Comparison of ENCODE assay signal across 8 cellular contexts in genomic region chr2:87594593-87594992, GRCh38.
DNase-seq lines count a peak whose midpoint lies in the region; ATAC-seq and TF ChIP-seq lines count a peak whose summit lies in the region.
"Not testable (repeated sequence)": the region's sequence is repeated elsewhere in the genome, so short reads cannot be mapped to it uniquely, and the experiment has no call there.

No MANE protein-coding gene starts in this region.

- H3K4me1 ChIP-seq in BE2C; aorta (ENCODE audit: control insufficient read depth in 1 of 2, insufficient read depth in 2 of 2, low read length in 2 of 2): not testable (repeated sequence)

- H3K27me3 ChIP-seq in BE2C; aorta (ENCODE audit: control insufficient read depth in 1 of 2, insufficient read depth in 2 of 2, low read length in 1 of 2): not testable (repeated sequence)

- TF ChIP-seq CTCF in BE2C (IDR thresholded peaks at IDR 0.05; ENCODE audit: low read depth, low read length) = not testable (repeated sequence)

- in situ Hi-C loops in KBM-7 (cut with MboI; ENCODE audit: low pct_unique_long_range_greater_than_20kb, low sequenced_read_pairs) = not testable (repeated sequence)

- peak overlapping the region in 1 of 2 donors; percentile 94 for H3K27ac ChIP-seq in aorta (ENCODE audit: low read depth in 1 of 2, low read length in 2 of 2)

- 7 to 11% methylated on average over 7 of the region's 7 CpGs for WGBS in aorta, 2 donors

- DNase-seq in BE2C (peak; percentile 13), KBM-7 (peak; percentile 14), dermis blood vessel endothelial cell (peak; percentile 7), medulla oblongata (ENCODE audit: extremely low spot score) (peak; percentile 1), aorta (peak in 1 of 2 donors; percentile 44)
- not testable (repeated sequence) for DNase-seq in left cardiac atrium; sciatic nerve (ENCODE audit: low spot score)

- ATAC-seq in SK-N-SH treated with all-trans-retinoic acid at 6 μM for 48 hours = peak; percentile 61
- peak; percentile 52 to 72 for ATAC-seq in left cardiac atrium
- ATAC-seq in sciatic nerve = peak; percentile 41
- ATAC-seq in aorta (ENCODE audit: low FRiP score) = peak; percentile 75

- H3K9me3 ChIP-seq in BE2C; aorta (ENCODE audit: control insufficient read depth, low read length): not testable (repeated sequence)

- intact Hi-C loops in left cardiac atrium (cut with DNase I); sciatic nerve (cut with DNase I); aorta (cut with DNase I): not testable (repeated sequence)

- H3K36me3 ChIP-seq in BE2C; aorta (ENCODE audit: control insufficient read depth in 1 of 2, insufficient read depth in 2 of 2, low read length in 1 of 2): not testable (repeated sequence)

- H3K4me3 ChIP-seq in BE2C (ENCODE audit: low read depth, low read length); aorta (ENCODE audit: low read length in 2 of 2): not testable (repeated sequence)
